ENCODE assay signal across 28 cellular contexts in genomic region chr3:31664031-31664430, GRCh38.
"Had no signal": no experiment of that assay in that cellular context is flagged by ENCODE, and none has a peak within 500 bp of the region (broad histone marks: within the 10 kb centered on the region; RNA-seq: fewer than 3 reads in every experiment).

No MANE protein-coding gene starts in this region.

- ATAC-seq: stimulated activated effector memory CD8-positive, alpha-beta T cell treated with anti-CD3 and anti-CD28 coated beads, Interleukin-12 subunit alpha, Interleukin-12 subunit beta, amount 100 ng/mL, for 72 hours; stimulated activated memory B cell treated with anti-CD40 and anti-IgM and Interleukin-4, amounts not matched to agents 10 μg/mL and 1 μg/mL and 100 μg/mL, for 72 hours; stimulated activated naive B cell treated with anti-CD40 and anti-IgM and Interleukin-4, amounts not matched to agents 10 μg/mL and 1 μg/mL and 100 μg/mL, for 72 hours; stimulated activated naive CD8-positive, alpha-beta T cell treated with anti-CD3 and anti-CD28 coated beads, Interleukin-15, amount 100 ng/mL, for 72 hours; stimulated activated naive CD8-positive, alpha-beta T cell treated with anti-CD3 and anti-CD28 coated beads, Interleukin-15, Interleukin-2, amounts not matched to agents 100 U/mL and 50 U/mL, for 24 hours; upper lobe of right lung had no signal

- H3K9me3 ChIP-seq: stomach, suprapubic skin, testis, thoracic aorta, thyroid gland, tibial artery, tibial nerve, transverse colon, upper lobe of left lung, upper lobe of right lung, uterus, vagina had no signal

- H3K36me3 ChIP-seq: thyroid gland, transverse colon, upper lobe of left lung, upper lobe of right lung, uterus, vagina had no signal

- H3K9me3 Mint-ChIP-seq: stimulated activated memory B cell treated with anti-CD40 and anti-IgM and Interleukin-4, amounts not matched to agents 10 μg/mL and 1 μg/mL and 100 μg/mL, for 72 hours; stimulated activated naive B cell treated with anti-CD40 and anti-IgM and Interleukin-4, amounts not matched to agents 10 μg/mL and 1 μg/mL and 100 μg/mL, for 72 hours; type B pancreatic cell had no signal

- H3K4me3 Mint-ChIP-seq: stimulated activated effector memory CD8-positive, alpha-beta T cell treated with anti-CD3 and anti-CD28 coated beads, Interleukin-12 subunit alpha, Interleukin-12 subunit beta, amount 100 ng/mL, for 72 hours; stimulated activated memory B cell treated with anti-CD40 and anti-IgM and Interleukin-4, amounts not matched to agents 10 μg/mL and 1 μg/mL and 100 μg/mL, for 72 hours; stimulated activated naive B cell treated with anti-CD40 and anti-IgM and Interleukin-4, amounts not matched to agents 10 μg/mL and 1 μg/mL and 100 μg/mL, for 72 hours; stimulated activated naive CD8-positive, alpha-beta T cell treated with anti-CD3 and anti-CD28 coated beads, Interleukin-15, amount 100 ng/mL, for 72 hours; stimulated activated naive CD8-positive, alpha-beta T cell treated with anti-CD3 and anti-CD28 coated beads, Interleukin-15, Interleukin-2, amounts not matched to agents 100 ng/mL and 50 ng/mL, for 24 hours; type B pancreatic cell had no signal

- H3K4me1 Mint-ChIP-seq: stimulated activated effector memory CD8-positive, alpha-beta T cell treated with anti-CD3 and anti-CD28 coated beads, Interleukin-12 subunit alpha, Interleukin-12 subunit beta, amount 100 ng/mL, for 72 hours; stimulated activated memory B cell treated with anti-CD40 and anti-IgM and Interleukin-4, amounts not matched to agents 10 μg/mL and 1 μg/mL and 100 μg/mL, for 72 hours; stimulated activated naive CD8-positive, alpha-beta T cell treated with anti-CD3 and anti-CD28 coated beads, Interleukin-15, amount 100 ng/mL, for 72 hours had no signal

- H3K27me3 ChIP-seq: stomach, suprapubic skin, testis, thyroid gland, tibial artery, tibial nerve, transverse colon, upper lobe of left lung, upper lobe of right lung, uterus, vagina had no signal

- H3K36me3 Mint-ChIP-seq: stimulated activated effector memory CD8-positive, alpha-beta T cell treated with anti-CD3 and anti-CD28 coated beads, Interleukin-12 subunit alpha, Interleukin-12 subunit beta, amount 100 ng/mL, for 72 hours had no signal

- H3K27me3 Mint-ChIP-seq: stimulated activated memory B cell treated with anti-CD40 and anti-IgM and Interleukin-4, amounts not matched to agents 10 μg/mL and 1 μg/mL and 100 μg/mL, for 72 hours; stimulated activated naive B cell treated with anti-CD40 and anti-IgM and Interleukin-4, amounts not matched to agents 10 μg/mL and 1 μg/mL and 100 μg/mL, for 72 hours; stimulated activated naive CD8-positive, alpha-beta T cell treated with anti-CD3 and anti-CD28 coated beads, Interleukin-15, amount 100 ng/mL, for 72 hours; stimulated activated naive CD8-positive, alpha-beta T cell treated with anti-CD3 and anti-CD28 coated beads, Interleukin-15, Interleukin-2, amounts not matched to agents 100 ng/mL and 50 ng/mL, for 24 hours; type B pancreatic cell had no signal

- H3K4me3 ChIP-seq: stomach, suprapubic skin, testis, thoracic aorta, thyroid gland, tibial artery, tibial nerve, transverse colon, upper lobe of left lung, upper lobe of right lung, uterus, vagina had no signal

- FAIRE-seq: urothelium cell line had no signal

- H3K27ac Mint-ChIP-seq: stimulated activated effector memory CD8-positive, alpha-beta T cell treated with anti-CD3 and anti-CD28 coated beads, Interleukin-12 subunit alpha, Interleukin-12 subunit beta, amount 100 ng/mL, for 72 hours; stimulated activated naive CD8-positive, alpha-beta T cell treated with anti-CD3 and anti-CD28 coated beads, Interleukin-15, Interleukin-2, amounts not matched to agents 100 ng/mL and 50 ng/mL, for 24 hours had no signal

- H3K27ac ChIP-seq: stomach, suprapubic skin, testis, thoracic aorta, thyroid gland, tibial artery, tibial nerve, transverse colon, upper lobe of right lung, uterus, vagina had no signal

- DNase-seq: stimulated activated CD4-positive, alpha-beta T cell treated with anti-CD3 and anti-CD28 coated beads, Interleukin-2, amount 100 ng/mL, for 48 hours; stimulated activated CD4-positive, alpha-beta T cell treated with anti-CD3 and anti-CD28 coated beads, Interleukin-4, amount 100 ng/mL, for 1 hour; stimulated activated CD4-positive, alpha-beta T cell treated with anti-CD3 and anti-CD28 coated beads, Interleukin-4, amount 100 ng/mL, for 24 hours; stimulated activated CD4-positive, alpha-beta T cell treated with anti-CD3 and anti-CD28 coated beads, Interleukin-4, amount 100 ng/mL, for 4 hours; stimulated activated naive B cell treated with anti-CD40 and anti-IgM and Interleukin-4, amounts not matched to agents 10 μg/mL and 1 μg/mL and 100 μg/mL, for 72 hours; stimulated activated naive CD4-positive, alpha-beta T cell; stimulated activated naive CD4-positive, alpha-beta T cell treated with Interleukin-2 at 50 U/mL for 16 hours; stimulated activated naive CD8-positive, alpha-beta T cell treated with anti-CD3 and anti-CD28 coated beads, Interleukin-15, amount 100 ng/mL, for 72 hours; stimulated activated naive CD8-positive, alpha-beta T cell treated with anti-CD3 and anti-CD28 coated beads, Interleukin-15, Interleukin-2, amounts not matched to agents 100 U/mL and 50 U/mL, for 24 hours; stomach; substantia nigra; testis; thyroid gland; tibial artery; transverse colon; trophoblast cell; upper lobe of right lung; uterus had no signal

- H3K4me1 ChIP-seq: suprapubic skin, testis, thyroid gland, tibial artery, tibial nerve, transverse colon, uterus, vagina had no signal
